13 cellular contexts compared by ENCODE assay signal in genomic region chr3:171222995-171223394, GRCh38.
DNase-seq lines count a peak whose midpoint lies in the region; TF ChIP-seq lines count a peak whose summit lies in the region.
"Had no signal": no experiment of that assay in that cellular context is flagged by ENCODE, and none has a peak within 500 bp of the region (broad histone marks: within the 10 kb centered on the region; RNA-seq: fewer than 3 reads in every experiment).

No MANE protein-coding gene starts in this region.

- H3K4me3 Mint-ChIP-seq in activated CD4-positive, alpha-beta T cell treated with anti-CD3 and anti-CD28 coated beads, Interleukin-2, amount 10 ng/mL, durations not matched to agents 24 days and 14 days: no peak overlapping the region
- H3K4me3 Mint-ChIP-seq in activated naive CD8-positive, alpha-beta T cell treated with anti-CD3 and anti-CD28 coated beads for 36 hours: no peak overlapping the region
- no peak overlapping the region for H3K4me3 Mint-ChIP-seq in progenitor cell of endocrine pancreas (ENCODE audit: low read depth)
- H3K4me3 Mint-ChIP-seq: B cell; CD4-positive, alpha-beta T cell; CD8-positive, alpha-beta T cell had no signal

- no peak for TF ChIP-seq CTCF in progenitor cell of endocrine pancreas (IDR thresholded peaks at IDR 0.05; ENCODE audit: unreplicated experiment)

- no peak overlapping the region for H3K27ac Mint-ChIP-seq in activated CD4-positive, alpha-beta T cell treated with anti-CD3 and anti-CD28 coated beads, Interleukin-2, amount 10 ng/mL, durations not matched to agents 24 days and 14 days
- no peak overlapping the region for H3K27ac Mint-ChIP-seq in activated naive CD8-positive, alpha-beta T cell treated with anti-CD3 and anti-CD28 coated beads for 36 hours
- no peak overlapping the region for H3K27ac Mint-ChIP-seq in progenitor cell of endocrine pancreas
- H3K27ac Mint-ChIP-seq: B cell; CD4-positive, alpha-beta T cell; CD8-positive, alpha-beta T cell had no signal

- intact Hi-C loops in activated CD4-positive, alpha-beta T cell treated with anti-CD3 and anti-CD28 coated beads, Interleukin-2, amount 10 ng/mL, durations not matched to agents 24 days and 14 days (cut with micrococcal nuclease): no loop called here

- DNase-seq in activated CD4-positive, alpha-beta T cell treated with anti-CD3 and anti-CD28 coated beads, Interleukin-2, amount 10 ng/mL, durations not matched to agents 24 days and 14 days: peak; percentile 42
- no peak for DNase-seq in activated CD4-positive, alpha-beta T cell treated with anti-CD3 and anti-CD28 coated beads for 1 hour
- DNase-seq in mucosa of gallbladder (ENCODE audit: low spot score) (peak; percentile 26), progenitor cell of endocrine pancreas (ENCODE audit: low spot score, unreplicated experiment) (no peak)
- no peak for DNase-seq in activated naive CD8-positive, alpha-beta T cell treated with anti-CD3 and anti-CD28 coated beads for 36 hours
- DNase-seq: AML-193; Caco-2; Calu3; CD4-positive, alpha-beta T cell; CD8-positive, alpha-beta T cell; DMS79 treated with DMSO at 0.1 percent for 48 hours; GF-D8 had no signal

- no peaks in the 10 kb centered on the region for H3K27me3 Mint-ChIP-seq in activated CD4-positive, alpha-beta T cell treated with anti-CD3 and anti-CD28 coated beads, Interleukin-2, amount 10 ng/mL, durations not matched to agents 24 days and 14 days
- no peaks in the 10 kb centered on the region for H3K27me3 Mint-ChIP-seq in activated naive CD8-positive, alpha-beta T cell treated with anti-CD3 and anti-CD28 coated beads for 36 hours
- H3K27me3 Mint-ChIP-seq in progenitor cell of endocrine pancreas: no peaks in the 10 kb centered on the region
- H3K27me3 Mint-ChIP-seq: B cell; CD4-positive, alpha-beta T cell had no signal

- H3K9me3 Mint-ChIP-seq in activated CD4-positive, alpha-beta T cell treated with anti-CD3 and anti-CD28 coated beads, Interleukin-2, amount 10 ng/mL, durations not matched to agents 24 days and 14 days: peaks cover 16% of the 10 kb centered on the region
- H3K9me3 Mint-ChIP-seq in activated naive CD8-positive, alpha-beta T cell treated with anti-CD3 and anti-CD28 coated beads for 36 hours: peaks cover 9% of the 10 kb centered on the region
- H3K9me3 Mint-ChIP-seq in progenitor cell of endocrine pancreas (ENCODE audit: low read depth): peaks cover 9% of the 10 kb centered on the region
- H3K9me3 Mint-ChIP-seq: CD4-positive, alpha-beta T cell had no signal

- peaks cover 26% of the 10 kb centered on the region for H3K4me1 Mint-ChIP-seq in activated CD4-positive, alpha-beta T cell treated with anti-CD3 and anti-CD28 coated beads, Interleukin-2, amount 10 ng/mL, durations not matched to agents 24 days and 14 days
- H3K4me1 Mint-ChIP-seq in activated naive CD8-positive, alpha-beta T cell treated with anti-CD3 and anti-CD28 coated beads for 36 hours: peaks cover 24% of the 10 kb centered on the region
- no peaks in the 10 kb centered on the region for H3K4me1 Mint-ChIP-seq in progenitor cell of endocrine pancreas (ENCODE audit: low read depth)
- H3K4me1 Mint-ChIP-seq: B cell had no signal

- peaks cover 33% of the 10 kb centered on the region for H3K36me3 Mint-ChIP-seq in activated CD4-positive, alpha-beta T cell treated with anti-CD3 and anti-CD28 coated beads, Interleukin-2, amount 10 ng/mL, durations not matched to agents 24 days and 14 days (ENCODE audit: low read depth)
- peaks cover 28% of the 10 kb centered on the region for H3K36me3 Mint-ChIP-seq in activated naive CD8-positive, alpha-beta T cell treated with anti-CD3 and anti-CD28 coated beads for 36 hours
- peaks cover 4% of the 10 kb centered on the region for H3K36me3 Mint-ChIP-seq in progenitor cell of endocrine pancreas (ENCODE audit: insufficient read depth)

Comparison
In these comparisons a context has a peak if more than half of its experiments do, and no peak if none do; other contexts are left out.
1. DNase-seq: peak in activated CD4-positive, alpha-beta T cell treated with anti-CD3 and anti-CD28 coated beads, Interleukin-2, amount 10 ng/mL, durations not matched to agents 24 days and 14 days (single experiment) and mucosa of gallbladder (single experiment); none in activated CD4-positive, alpha-beta T cell treated with anti-CD3 and anti-CD28 coated beads for 1 hour (single experiment), activated naive CD8-positive, alpha-beta T cell treated with anti-CD3 and anti-CD28 coated beads for 36 hours (single experiment) and progenitor cell of endocrine pancreas (single experiment).